In the genomic region with DNA sequence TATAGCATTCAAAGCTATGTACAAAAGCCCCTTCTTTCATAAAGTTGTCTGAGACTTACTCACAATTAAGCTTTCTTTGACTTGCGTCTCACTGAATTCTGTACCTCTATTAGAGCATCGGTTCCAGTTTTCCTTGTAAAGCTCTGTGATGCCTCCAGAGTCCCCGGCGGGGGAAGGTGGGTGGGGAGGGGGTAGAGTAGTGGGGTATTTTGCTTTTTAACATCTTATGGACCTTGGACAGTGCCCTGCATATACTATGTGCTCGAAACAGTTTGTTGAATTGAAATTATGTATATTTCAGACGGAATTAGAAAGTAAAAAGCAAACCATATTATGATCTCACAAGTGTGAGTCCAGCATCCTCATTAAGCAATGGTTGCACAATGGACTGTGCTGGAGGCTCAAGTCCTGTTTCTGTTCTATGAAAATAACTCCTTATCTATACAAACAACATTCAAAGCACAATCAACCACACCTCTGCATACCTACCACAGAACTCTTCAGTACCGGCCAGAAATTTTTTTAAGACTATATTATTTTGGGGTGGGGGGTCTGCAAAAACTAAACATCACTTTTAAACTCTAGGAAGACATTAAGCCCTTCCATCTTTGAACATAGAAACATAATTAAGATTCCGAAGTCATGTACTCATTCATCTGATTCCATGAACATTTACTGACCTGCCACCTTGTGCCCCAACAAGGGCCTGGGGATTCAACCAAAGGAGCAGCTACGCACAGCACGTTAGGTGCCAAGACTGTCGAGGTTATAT, we compare ENCODE assay signal across 8 cellular contexts. TPM values are rescaled to one million over a fixed set of nuclear protein-coding genes. Genes with fewer than 3 reads are reported as not detected.
A peak's percentile ranks its signal among the peaks of the same experiment; 100 is the strongest.
DNase-seq lines count a peak whose midpoint lies in the region; ATAC-seq and TF ChIP-seq lines count a peak whose summit lies in the region.

No MANE protein-coding gene starts in this region.

- peak; percentile 6 for ATAC-seq in HG02885 (IDR thresholded peaks at IDR 0.05; ENCODE audit: poor library complexity, unreplicated experiment)
- peak; percentile 8 for ATAC-seq in body of pancreas
- ATAC-seq in right lobe of liver, result peak in 3 of 4 donors; percentile 10 to 24 (median 21)
- ATAC-seq in GM21447 (IDR thresholded peaks at IDR 0.05; ENCODE audit: unreplicated experiment), result no peak
- ATAC-seq in HG02840 (IDR thresholded peaks at IDR 0.05; ENCODE audit: low FRiP score, unreplicated experiment), result no peak

- H2AFZ ChIP-seq in ACC112 (ENCODE audit: low read length, unreplicated experiment), result no peak overlapping the region

- H3K36me3 ChIP-seq in ACC112 (ENCODE audit: insufficient read depth, low read length) (peaks cover 47% of the 10 kb centered on the region), body of pancreas (replicated peaks in 1 of 2; ENCODE audit: insufficient read depth in 1 of 2, low read depth in 2 of 2) (peaks cover 0 to 2% of the 10 kb centered on the region in 2 donors), right lobe of liver (peaks cover 0 to 20% (median 8%) of the 10 kb centered on the region in 4 donors)

- TF ChIP-seq CTCF in body of pancreas (IDR thresholded peaks at IDR 0.05), result no peak
- no peak for TF ChIP-seq CTCF in right lobe of liver (IDR thresholded peaks at IDR 0.05)

- no peak for TF ChIP-seq POLR2A in body of pancreas (IDR thresholded peaks at IDR 0.05)
- TF ChIP-seq POLR2A in right lobe of liver (IDR thresholded peaks at IDR 0.05), result no peak

- intact Hi-C loops in body of pancreas (cut with DNase I), result no loop called here
- intact Hi-C loops in right lobe of liver (cut with DNase I), result no loop called here

- H3K27ac ChIP-seq in ACC112 (ENCODE audit: low read depth, low read length) (peak overlapping the region; percentile 64), body of pancreas (peak overlapping the region; percentile 91 to 99 (median 92)), right lobe of liver (peak overlapping the region; percentile 88 to 94 (median 88))

- peak in 1 of 4 donors; percentile 20 for DNase-seq in body of pancreas
- DNase-seq in right lobe of liver, result no peak
- DNase-seq in NCI-H524 treated with DMSO at 0.1 percent for 48 hours (lab: John Stamatoyannopoulos, UW), result no peak
- DNase-seq in SHP77 treated with DMSO at 0.1 percent for 48 hours (lab: John Stamatoyannopoulos, UW), result no peak

- no peaks in the 10 kb centered on the region for H3K27me3 ChIP-seq in ACC112 (ENCODE audit: insufficient read depth, low read length)
- no peaks in the 10 kb centered on the region for H3K27me3 ChIP-seq in body of pancreas
- H3K27me3 ChIP-seq in right lobe of liver, result no peaks in the 10 kb centered on the region

- H3K4me3 ChIP-seq in ACC112 (ENCODE audit: low read depth, low read length) (peak overlapping the region; percentile 91), body of pancreas (peak overlapping the region; percentile 75 to 91), right lobe of liver (peak overlapping the region; percentile 74 to 86 (median 83))

- H3K79me2 ChIP-seq in ACC112 (ENCODE audit: control insufficient read depth, insufficient read depth, low read length, unreplicated experiment), result peaks cover 58% of the 10 kb centered on the region

- H3K4me1 ChIP-seq in ACC112 (ENCODE audit: control insufficient read depth, insufficient read depth, low read length, unreplicated experiment), result peaks cover 39% of the 10 kb centered on the region
- peaks cover 33% of the 10 kb centered on the region for H3K4me1 ChIP-seq in body of pancreas
- peaks cover 0 to 15% (median 6%) of the 10 kb centered on the region in 4 donors for H3K4me1 ChIP-seq in right lobe of liver

- H3K9me3 ChIP-seq in body of pancreas (no peaks in the 10 kb centered on the region), right lobe of liver (no peaks in the 10 kb centered on the region)

- WGBS in body of pancreas, 2 donors, result 14 to 24% methylated on average over 11 of the region's 11 CpGs
- WGBS in right lobe of liver (ENCODE audit: insufficient coverage, low coverage, low lambda C conversion rate, missing lambda C conversion rate), result 22% methylated on average over 11 of the region's 11 CpGs

RNA-seq across cellular contexts. Expression of gene STAT1, which starts 0.9 kb away (rescaled TPM):
- 10 to 100 TPM; 30.1 to 56.4 TPM for total RNA-seq in body of pancreas
- 10 to 100 TPM; 28.9 to 72.3 (median 48.5) TPM for total RNA-seq in right lobe of liver

Comparison
In these comparisons a context has a peak if more than half of its experiments do, and no peak if none do; other contexts are left out.
1. ATAC-seq: peak in HG02885 (single experiment), body of pancreas (single experiment) and right lobe of liver (3 of 4); none in GM21447 (single experiment) and HG02840 (single experiment).
2. Peak in every context shown above with its lines, with median percentiles within 50 percentile points of each other: H3K27ac ChIP-seq and H3K4me3 ChIP-seq.